In the genomic region with DNA sequence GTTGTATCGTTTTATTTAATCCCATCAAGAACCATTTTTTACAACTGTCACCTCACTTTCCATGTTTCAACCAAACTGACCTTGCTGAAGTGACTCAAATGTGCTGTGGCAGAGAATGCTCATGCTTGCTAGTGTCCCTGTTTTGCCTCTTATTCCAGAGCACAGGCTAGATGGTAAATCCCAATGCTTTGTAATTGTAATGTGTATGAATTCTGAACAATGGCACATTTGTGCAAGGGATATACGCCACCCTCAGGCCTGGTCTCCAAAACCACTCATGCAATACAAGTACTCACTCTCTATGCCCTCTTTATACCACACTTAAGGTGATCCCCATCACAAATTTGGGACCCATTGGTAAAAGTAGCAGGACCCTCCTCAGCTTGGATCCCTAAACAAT, we compare ENCODE assay signal across 22 cellular contexts.
DNase-seq lines count a peak whose midpoint lies in the region; ATAC-seq and TF ChIP-seq lines count a peak whose summit lies in the region.
"Had no signal": no experiment of that assay in that cellular context is flagged by ENCODE, and none has a peak within 500 bp of the region (broad histone marks: within the 10 kb centered on the region; RNA-seq: fewer than 3 reads in every experiment).

No MANE protein-coding gene starts in this region.

- ATAC-seq in HG03097 (IDR thresholded peaks at IDR 0.05; ENCODE audit: low FRiP score, unreplicated experiment) = no peak
- ATAC-seq: A549 had no signal

- TF ChIP-seq CTCF in GM12864 (IDR thresholded peaks at IDR 0.05; ENCODE audit: low read depth, low read length, missing control alignments) = peak; percentile 3

- peak; percentile 3 for DNase-seq in Ammon's horn (ENCODE audit: low spot score)
- DNase-seq in GM12864 (ENCODE audit: low read depth) = no peak
- peak; percentile 19 for DNase-seq in epidermal melanocyte (ENCODE audit: insufficient read length, low spot score)
- DNase-seq in globus pallidus (ENCODE audit: low spot score) = peak; percentile 12
- no peak for DNase-seq in activated CD8-positive, alpha-beta memory T cell treated with anti-CD3 and anti-CD28 coated beads, Interleukin-2, amount 50 U/mL, for 48 hours
- DNase-seq in DMS153 treated with DMSO at 0.1 percent for 48 hours (lab: John Stamatoyannopoulos, UW; ENCODE audit: unreplicated experiment) = no peak
- no peak for DNase-seq in NK-92 treated with Interleukin-12 subunit alpha and Interleukin-12 subunit beta, amount 100 ng/mL, for 24 hours (lab: John Stamatoyannopoulos, UW)
- DNase-seq: 8988T; ACHN; AML-193; C1 segment of cervical spinal cord; Caco-2; CD4-positive, alpha-beta memory T cell; DMS153; DMS79; EL; GDM1; GM23248; H7; HCEC 1CT had no signal

- no peak overlapping the region for H3K4me3 ChIP-seq in GM12864 (ENCODE audit: low read depth, low read length)
- H3K4me3 ChIP-seq: A549, GM23248 had no signal

Comparison
In these comparisons a context has a peak if more than half of its experiments do, and no peak if none do; other contexts are left out.
1. DNase-seq: peak in Ammon's horn (single experiment), epidermal melanocyte (single experiment) and globus pallidus (single experiment); none in GM12864 (single experiment), activated CD8-positive, alpha-beta memory T cell treated with anti-CD3 and anti-CD28 coated beads, Interleukin-2, amount 50 U/mL, for 48 hours (single experiment), DMS153 treated with DMSO at 0.1 percent for 48 hours (single experiment) and NK-92 treated with Interleukin-12 subunit alpha and Interleukin-12 subunit beta, amount 100 ng/mL, for 24 hours (single experiment).